ENCODE assay signal across 8 cellular contexts in the genomic region with DNA sequence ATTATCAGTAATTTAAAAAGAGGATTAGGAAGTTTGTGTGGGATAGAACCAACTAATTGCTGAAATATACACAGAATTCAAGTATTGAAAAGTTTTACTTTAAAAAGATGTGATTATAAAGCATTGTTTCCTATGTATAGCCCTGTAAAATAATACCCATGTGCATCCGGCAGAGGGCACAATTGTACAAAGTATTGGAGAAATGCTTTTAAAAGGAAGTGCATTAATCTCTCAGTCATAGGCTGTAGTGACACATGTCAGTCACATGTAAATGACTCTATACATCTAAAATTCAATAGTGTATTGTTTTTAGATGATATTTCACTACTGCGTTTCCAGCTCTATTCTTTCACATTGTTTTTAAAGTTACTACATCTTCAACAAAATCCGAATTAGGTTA.
DNase-seq lines count a peak whose midpoint lies in the region; ATAC-seq lines count a peak whose summit lies in the region.

No MANE protein-coding gene starts in this region.

- ATAC-seq in GM18907 (IDR thresholded peaks at IDR 0.05; ENCODE audit: unreplicated experiment): peak; percentile 77
- ATAC-seq in activated naive CD8-positive, alpha-beta T cell treated with anti-CD3 and anti-CD28 coated beads, Interleukin-2, amount 50 U/mL, for 24 hours: peak; percentile 66
- no peak for ATAC-seq in HG03442 (IDR thresholded peaks at IDR 0.05; ENCODE audit: unreplicated experiment)

- no peaks in the 10 kb centered on the region for H3K4me1 Mint-ChIP-seq in activated naive CD8-positive, alpha-beta T cell treated with anti-CD3 and anti-CD28 coated beads, Interleukin-2, amount 50 U/mL, for 24 hours

- peak; percentile 77 for DNase-seq in CD1c-positive myeloid dendritic cell (ENCODE audit: extremely low spot score)
- peak; percentile 57 for DNase-seq in KBM-7
- peak; percentile 11 for DNase-seq in SKM-1 treated with dmso at 0.1 percent for 144 hours (lab: John Stamatoyannopoulos, UW; ENCODE audit: unreplicated experiment)
- DNase-seq in activated naive CD8-positive, alpha-beta T cell treated with anti-CD3 and anti-CD28 coated beads, Interleukin-2, amount 50 U/mL, for 24 hours: peak; percentile 48
- DNase-seq in iPS-NIHi7 (ENCODE audit: extremely low spot score): peak; percentile 46
- DNase-seq in stimulated activated CD4-positive, alpha-beta T cell treated with anti-CD3 and anti-CD28 coated beads, Interleukin-4, amount 100 ng/mL, for 24 hours: peak; percentile 70

- in situ Hi-C loops in KBM-7 (cut with MboI; ENCODE audit: low pct_unique_long_range_greater_than_20kb, low sequenced_read_pairs): loop anchor here (25.0 kb wide), 2 partner anchors 377 to 527 kb away; partner anchors contain the start of gene TCEANC

- H3K36me3 Mint-ChIP-seq in activated naive CD8-positive, alpha-beta T cell treated with anti-CD3 and anti-CD28 coated beads, Interleukin-2, amount 50 U/mL, for 24 hours (ENCODE audit: low read depth): no peaks in the 10 kb centered on the region

- no peak overlapping the region for H3K4me3 Mint-ChIP-seq in activated naive CD8-positive, alpha-beta T cell treated with anti-CD3 and anti-CD28 coated beads, Interleukin-2, amount 50 U/mL, for 24 hours

- no peaks in the 10 kb centered on the region for H3K9me3 Mint-ChIP-seq in activated naive CD8-positive, alpha-beta T cell treated with anti-CD3 and anti-CD28 coated beads, Interleukin-2, amount 50 U/mL, for 24 hours

- no peaks in the 10 kb centered on the region for H3K27me3 Mint-ChIP-seq in activated naive CD8-positive, alpha-beta T cell treated with anti-CD3 and anti-CD28 coated beads, Interleukin-2, amount 50 U/mL, for 24 hours

- no peak overlapping the region for H3K27ac Mint-ChIP-seq in activated naive CD8-positive, alpha-beta T cell treated with anti-CD3 and anti-CD28 coated beads, Interleukin-2, amount 50 U/mL, for 24 hours

Comparison
In these comparisons a context has a peak if more than half of its experiments do, and no peak if none do; other contexts are left out.
1. DNase-seq: peak in every context shown above with its lines; median percentile 77 in CD1c-positive myeloid dendritic cell; 70 in stimulated activated CD4-positive, alpha-beta T cell treated with anti-CD3 and anti-CD28 coated beads, Interleukin-4, amount 100 ng/mL, for 24 hours; 57 in KBM-7; 48 in activated naive CD8-positive, alpha-beta T cell treated with anti-CD3 and anti-CD28 coated beads, Interleukin-2, amount 50 U/mL, for 24 hours; 46 in iPS-NIHi7; 11 in SKM-1 treated with dmso at 0.1 percent for 144 hours.